Comparison of ENCODE assay signal across 22 cellular contexts in genomic region chr21:33896691-33897090, GRCh38. TPM values are rescaled to one million over a fixed set of nuclear protein-coding genes. Genes with fewer than 3 reads are reported as not detected.
DNase-seq lines count a peak whose midpoint lies in the region; ATAC-seq and TF ChIP-seq lines count a peak whose summit lies in the region.
"Had no signal": no experiment of that assay in that cellular context is flagged by ENCODE, and none has a peak within 500 bp of the region (broad histone marks: within the 10 kb centered on the region; RNA-seq: fewer than 3 reads in every experiment).

No MANE protein-coding gene starts in this region.

- no peak overlapping the region for H3K27ac Mint-ChIP-seq in MCF 10A (ENCODE audit: low read depth, unreplicated experiment)
- H3K27ac Mint-ChIP-seq in nephron progenitor cell: peak overlapping the region; percentile 86
- H3K27ac Mint-ChIP-seq in T-helper 17 cell: no peak overlapping the region
- H3K27ac Mint-ChIP-seq: CD14-positive monocyte; CD4-positive, alpha-beta T cell; CD8-positive, alpha-beta memory T cell; HFFc6 had no signal

- no peaks in the 10 kb centered on the region for H3K9me3 ChIP-seq in breast epithelium
- no peaks in the 10 kb centered on the region for H3K9me3 ChIP-seq in T-helper 17 cell (ENCODE audit: control insufficient read depth, low read length, poor library complexity, severe bottlenecking)
- H3K9me3 ChIP-seq: A549; BE2C; BLaER1 treated with 17β-estradiol and CSF1 and Interleukin-3, amounts not matched to agents 10 nM and 100 nM; HAP-1 had no signal

- H3K4me3 ChIP-seq in breast epithelium: no peak overlapping the region
- H3K4me3 ChIP-seq: A549; BLaER1 treated with 17β-estradiol and CSF1 and Interleukin-3, amounts not matched to agents 10 nM and 100 nM; HAP-1 had no signal

- intact Hi-C loops in MCF 10A (cut with micrococcal nuclease): no loop called here
- intact Hi-C loops in breast epithelium (cut with DNase I; ENCODE audit: low total_unique reads): loop anchor here (10.0 kb wide), 1 partner anchor 252 kb away; the partner anchor contains the start of genes CRYZL1 and ITSN1

- DNase-seq in MCF 10A (ENCODE audit: unreplicated experiment): peak; percentile 49
- no peak for DNase-seq in breast epithelium (ENCODE audit: low spot score in 2 of 2)
- DNase-seq in dermis blood vessel endothelial cell: peak; percentile 47
- no peak for DNase-seq in nephron progenitor cell
- DNase-seq in T-helper 17 cell: no peak
- DNase-seq in GM10266 (ENCODE audit: extremely low spot score): no peak
- DNase-seq: ACHN; AML-193; BE2C; CD4-positive, alpha-beta T cell; CD8-positive, alpha-beta memory T cell; DMS 273 treated with DMSO at 0.1 percent for 48 hours; DMS79; EL; GF-D8; GOT3; HFFc6 had no signal

- peaks cover 0 to 4% of the 10 kb centered on the region in 2 donors for H3K4me1 ChIP-seq in breast epithelium

- no peaks in the 10 kb centered on the region for H3K27me3 ChIP-seq in breast epithelium
- H3K27me3 ChIP-seq: BE2C; BLaER1 treated with 17β-estradiol and CSF1 and Interleukin-3, amounts not matched to agents 10 nM and 100 nM had no signal

- no peak for TF ChIP-seq CTCF in MCF 10A (IDR thresholded peaks at IDR 0.05; ENCODE audit: unreplicated experiment)
- no peak for TF ChIP-seq CTCF in breast epithelium (IDR thresholded peaks at IDR 0.05)
- no peak for TF ChIP-seq CTCF in nephron progenitor cell (IDR thresholded peaks at IDR 0.05)
- TF ChIP-seq CTCF in GM10266 (IDR thresholded peaks at IDR 0.05; ENCODE audit: control insufficient read depth, insufficient read depth, low read depth, missing control alignments): no peak

- TF ChIP-seq POLR2A in breast epithelium (IDR thresholded peaks at IDR 0.05): no peak

- peaks cover 11% of the 10 kb centered on the region for H3K36me3 Mint-ChIP-seq in MCF 10A (ENCODE audit: insufficient read depth, unreplicated experiment)
- H3K36me3 Mint-ChIP-seq in nephron progenitor cell (ENCODE audit: low read depth): peaks cover 12% of the 10 kb centered on the region
- H3K36me3 Mint-ChIP-seq in T-helper 17 cell (ENCODE audit: low read depth): no peaks in the 10 kb centered on the region

- no peak for ATAC-seq in T-helper 17 cell
- ATAC-seq: A549 had no signal

- H3K27ac ChIP-seq in breast epithelium: no peak overlapping the region
- H3K27ac ChIP-seq: 22Rv1; A549; BLaER1 treated with 17β-estradiol and CSF1 and Interleukin-3, amounts not matched to agents 10 nM and 100 nM had no signal

- POLR2A ChIA-PET in MCF 10A (lab: Yijun Ruan, JAX): interaction anchor here (0.6 to 1.4 kb wide), 3 partner anchors 95 to 256 kb away, joined by 3 to 4 read pairs (median 3); no protein-coding TSS in a partner anchor

- H3K4me1 Mint-ChIP-seq in MCF 10A (ENCODE audit: insufficient read depth, unreplicated experiment): peaks cover 7% of the 10 kb centered on the region
- peaks cover 48% of the 10 kb centered on the region for H3K4me1 Mint-ChIP-seq in nephron progenitor cell
- H3K4me1 Mint-ChIP-seq in T-helper 17 cell: peaks cover 13% of the 10 kb centered on the region

- CTCF ChIA-PET in MCF 10A (lab: Yijun Ruan, JAX): interaction anchor here (0.6 to 2.0 kb wide), 3 partner anchors 54 to 291 kb away, joined by 3 to 10 read pairs (median 4); no protein-coding TSS in a partner anchor

- BruUV-seq in MCF 10A (replicated peaks; lab: Mats Ljungman, UMichigan): no TSS peak

- H3K27me3 Mint-ChIP-seq in MCF 10A (ENCODE audit: insufficient read depth, unreplicated experiment): no peaks in the 10 kb centered on the region
- peaks cover 6% of the 10 kb centered on the region for H3K27me3 Mint-ChIP-seq in nephron progenitor cell (ENCODE audit: low read depth, poor library complexity)
- H3K27me3 Mint-ChIP-seq in T-helper 17 cell: peaks cover 19% of the 10 kb centered on the region
- H3K27me3 Mint-ChIP-seq: CD4-positive, alpha-beta T cell had no signal

- H3K9me3 Mint-ChIP-seq in MCF 10A (ENCODE audit: unreplicated experiment) (no peaks in the 10 kb centered on the region), nephron progenitor cell (no peaks in the 10 kb centered on the region)
- H3K9me3 Mint-ChIP-seq: CD14-positive monocyte; CD4-positive, alpha-beta T cell; CD8-positive, alpha-beta memory T cell; HFFc6 had no signal

- H3K36me3 ChIP-seq in breast epithelium: no peaks in the 10 kb centered on the region

- no peak overlapping the region for H3K4me3 Mint-ChIP-seq in MCF 10A (ENCODE audit: unreplicated experiment)
- no peak overlapping the region for H3K4me3 Mint-ChIP-seq in nephron progenitor cell
- no peak overlapping the region for H3K4me3 Mint-ChIP-seq in T-helper 17 cell
- H3K4me3 Mint-ChIP-seq: CD14-positive monocyte; CD4-positive, alpha-beta T cell; CD8-positive, alpha-beta memory T cell; HFFc6 had no signal

RNA-seq across cellular contexts. Expression of gene ATP5PO, which starts 18.9 kb away (rescaled TPM):
- total RNA-seq in MCF 10A (2022) (147 and 196 TPM in 2 replicates), breast epithelium (100 to 1,000 TPM; 161 to 234 (median 170) TPM), dermis blood vessel endothelial cell (125 and 193 TPM in 2 replicates), T-helper 17 cell (100 to 1,000 TPM; 113 to 116 TPM)

Comparison
In these comparisons a context has a peak if more than half of its experiments do, and no peak if none do; other contexts are left out.
1. DNase-seq: peak in MCF 10A (single experiment) and dermis blood vessel endothelial cell (single experiment); none in breast epithelium (0 of 2), nephron progenitor cell (single experiment), T-helper 17 cell (0 of 3) and GM10266 (single experiment).